ENCODE assay signal across 1 cellular context in the genomic region with DNA sequence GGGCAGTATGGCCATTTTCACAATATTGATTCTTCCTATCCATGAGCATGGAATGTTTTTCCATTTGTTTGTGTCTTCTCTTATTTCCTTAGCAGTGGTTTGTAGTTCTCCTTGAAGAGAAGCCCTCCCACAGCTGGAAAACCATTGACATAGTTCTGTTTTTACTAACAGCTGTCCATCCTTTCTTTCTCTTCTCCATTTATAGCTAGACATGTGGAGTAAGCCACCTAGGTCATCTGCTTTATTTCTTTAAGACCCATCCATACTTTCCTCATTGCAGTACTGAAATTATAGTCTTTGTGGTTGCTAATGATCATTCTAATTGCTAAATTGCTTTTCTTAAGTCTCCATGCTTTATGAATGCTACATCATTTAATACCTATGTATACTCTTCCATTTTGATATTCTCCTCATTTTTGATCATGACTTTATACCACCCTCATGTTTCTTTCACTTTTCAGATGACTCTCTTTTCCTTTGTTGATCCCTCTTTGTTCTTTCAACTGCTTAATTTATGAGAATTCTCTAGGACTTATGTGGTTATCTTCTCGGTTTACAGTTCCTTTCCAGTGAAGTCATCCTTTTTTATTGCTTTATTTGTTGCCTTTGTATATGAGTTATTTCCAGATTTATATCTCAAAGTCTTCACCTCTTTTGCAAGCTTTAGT.
TF ChIP-seq lines count a peak whose summit lies in the region.

No MANE protein-coding gene starts in this region.

TF ChIP-seq in endothelial cell of umbilical vein, 7 proteins besides CTCF, POLR2A, EP300 and RAD21 (continued from another document):
- TF ChIP-seq GATA2 (IDR thresholded peaks at IDR 0.05; ENCODE audit: insufficient read depth, insufficient read length, low read depth, low read length) (peak; percentile 58), JUN (IDR thresholded peaks at IDR 0.05; ENCODE audit: borderline replicate concordance, insufficient read depth, insufficient read length, low read depth) (peak; percentile 54), FOS (IDR thresholded peaks at IDR 0.05; ENCODE audit: borderline replicate concordance, insufficient read depth, low read length) (peak; percentile 46), POLR2AphosphoS5 (IDR thresholded peaks at IDR 0.05; ENCODE audit: insufficient read depth, low read depth, low read length) (no peak)
